20 cellular contexts compared by ENCODE assay signal in genomic region chr3:56135941-56136340, GRCh38.
DNase-seq lines count a peak whose midpoint lies in the region; ATAC-seq and TF ChIP-seq lines count a peak whose summit lies in the region.
"Had no signal": no experiment of that assay in that cellular context is flagged by ENCODE, and none has a peak within 500 bp of the region (broad histone marks: within the 10 kb centered on the region; RNA-seq: fewer than 3 reads in every experiment).

No MANE protein-coding gene starts in this region.

- WGBS in esophagus muscularis mucosa, result 52% methylated on average over 4 of the region's 4 CpGs

- no peak for TF ChIP-seq POLR2A in esophagus muscularis mucosa (IDR thresholded peaks at IDR 0.05; ENCODE audit: low read depth)

- H3K36me3 Mint-ChIP-seq in Caco-2 (ENCODE audit: insufficient read depth, unreplicated experiment), result no peaks in the 10 kb centered on the region
- H3K36me3 Mint-ChIP-seq in activated CD4-positive, alpha-beta memory T cell treated with anti-CD3 and anti-CD28 coated beads, Interleukin-2, amount 10 ng/mL, durations not matched to agents 7 days and 5 days (ENCODE audit: low read depth), result no peaks in the 10 kb centered on the region
- H3K36me3 Mint-ChIP-seq: CD14-positive monocyte had no signal

- H3K4me1 Mint-ChIP-seq in Caco-2 (ENCODE audit: low read depth, unreplicated experiment), result peaks cover 22% of the 10 kb centered on the region
- no peaks in the 10 kb centered on the region for H3K4me1 Mint-ChIP-seq in activated CD4-positive, alpha-beta memory T cell treated with anti-CD3 and anti-CD28 coated beads, Interleukin-2, amount 10 ng/mL, durations not matched to agents 7 days and 5 days
- H3K4me1 Mint-ChIP-seq: CD14-positive monocyte had no signal

- TF ChIP-seq CTCF in Caco-2 (IDR thresholded peaks at IDR 0.05; ENCODE audit: insufficient read depth in 1 of 2, low read depth in 1 of 2, low read length in 1 of 2, severe bottlenecking in 1 of 2, unreplicated experiment in 1 of 2) (no peak), astrocyte of the spinal cord (IDR thresholded peaks at IDR 0.05; ENCODE audit: low read depth, low read length) (no peak), foreskin keratinocyte (conservative IDR thresholded peaks at IDR 0.05) (peak; percentile 10), esophagus muscularis mucosa (IDR thresholded peaks at IDR 0.05) (no peak)

- no TSS peak for BruUV-seq in Caco-2 (replicated peaks; lab: Mats Ljungman, UMichigan)

- no peaks in the 10 kb centered on the region for H3K9me3 ChIP-seq in Caco-2
- H3K9me3 ChIP-seq in esophagus muscularis mucosa, result no peaks in the 10 kb centered on the region
- H3K9me3 ChIP-seq: HAP-1 had no signal

- CTCF ChIA-PET in Caco-2 (lab: Charles Lee), result no interaction called here
- CTCF ChIA-PET in activated CD4-positive, alpha-beta memory T cell treated with anti-CD3 and anti-CD28 coated beads, Interleukin-2, amount 10 ng/mL, durations not matched to agents 7 days and 5 days (lab: Charles Lee), result no interaction called here

- H3K27me3 ChIP-seq in Caco-2 (replicated peaks; ENCODE audit: control insufficient read depth, insufficient read depth, low read length) (no peaks in the 10 kb centered on the region), foreskin keratinocyte (no peaks in the 10 kb centered on the region), esophagus muscularis mucosa (no peaks in the 10 kb centered on the region)

- DNase-seq in Caco-2, result no peak
- peak; percentile 10 for DNase-seq in M059J (ENCODE audit: low read depth)
- DNase-seq in astrocyte of the spinal cord (ENCODE audit: low read depth, low spot score), result peak; percentile 18
- peak in 1 of 2 donors; percentile 11 for DNase-seq in foreskin keratinocyte
- no peak for DNase-seq in NCI-H2227 (lab: John Stamatoyannopoulos, UW; ENCODE audit: unreplicated experiment)
- no peak for DNase-seq in CD1c-positive myeloid dendritic cell (ENCODE audit: extremely low spot score)
- DNase-seq in activated CD4-positive, alpha-beta memory T cell treated with anti-CD3 and anti-CD28 coated beads, Interleukin-2, amount 10 ng/mL, durations not matched to agents 7 days and 5 days, result no peak
- DNase-seq in esophagus muscularis mucosa (ENCODE audit: extremely low spot score), result no peak
- DNase-seq: DMS 273 treated with DMSO at 0.1 percent for 48 hours, DND-41, MV-4-11, NCI-H1417 treated with DMSO at 0.1 percent for 48 hours, NCI-H1930, NCI-H2171 treated with DMSO at 0.1 percent for 48 hours, NCI-H748 treated with DMSO at 0.1 percent for 48 hours, SIG-M5 had no signal

- no peaks in the 10 kb centered on the region for H3K27me3 Mint-ChIP-seq in Caco-2 (ENCODE audit: insufficient read depth, unreplicated experiment)
- peaks cover under 1% of the 10 kb centered on the region for H3K27me3 Mint-ChIP-seq in activated CD4-positive, alpha-beta memory T cell treated with anti-CD3 and anti-CD28 coated beads, Interleukin-2, amount 10 ng/mL, durations not matched to agents 7 days and 5 days

- H3K27ac ChIP-seq in foreskin keratinocyte, result no peak overlapping the region
- no peak overlapping the region for H3K27ac ChIP-seq in esophagus muscularis mucosa (replicated peaks in 1 of 4)
- H3K27ac ChIP-seq: RWPE1 had no signal

- no peaks in the 10 kb centered on the region for H3K9me3 Mint-ChIP-seq in Caco-2 (ENCODE audit: unreplicated experiment)
- H3K9me3 Mint-ChIP-seq in activated CD4-positive, alpha-beta memory T cell treated with anti-CD3 and anti-CD28 coated beads, Interleukin-2, amount 10 ng/mL, durations not matched to agents 7 days and 5 days, result no peaks in the 10 kb centered on the region

- POLR2A ChIA-PET in Caco-2 (lab: Charles Lee), result no interaction called here
- POLR2A ChIA-PET in activated CD4-positive, alpha-beta memory T cell treated with anti-CD3 and anti-CD28 coated beads, Interleukin-2, amount 10 ng/mL, durations not matched to agents 7 days and 5 days (lab: Charles Lee), result no interaction called here

- peaks cover 54% of the 10 kb centered on the region for H3K4me1 ChIP-seq in Caco-2
- H3K4me1 ChIP-seq in foreskin keratinocyte, result peaks cover 28% of the 10 kb centered on the region
- H3K4me1 ChIP-seq in esophagus muscularis mucosa, result peaks cover 0 to 22% (median 13%) of the 10 kb centered on the region in 4 donors

- peak overlapping the region; percentile 82 for H3K27ac Mint-ChIP-seq in Caco-2 (ENCODE audit: unreplicated experiment)
- H3K27ac Mint-ChIP-seq in activated CD4-positive, alpha-beta memory T cell treated with anti-CD3 and anti-CD28 coated beads, Interleukin-2, amount 10 ng/mL, durations not matched to agents 7 days and 5 days, result no peak overlapping the region
- H3K27ac Mint-ChIP-seq: CD14-positive monocyte had no signal

- no peak for TF ChIP-seq EP300 in esophagus muscularis mucosa (IDR thresholded peaks at IDR 0.05)

- H3K36me3 ChIP-seq in Caco-2 (ENCODE audit: control insufficient read depth, insufficient read depth, low read length), result no peaks in the 10 kb centered on the region
- H3K36me3 ChIP-seq in esophagus muscularis mucosa, result no peaks in the 10 kb centered on the region
- H3K36me3 ChIP-seq: HAP-1 had no signal

- intact Hi-C loops in Caco-2 (cut with micrococcal nuclease; ENCODE audit: unreplicated experiment) (no loop called here), esophagus muscularis mucosa (cut with DNase I) (no loop called here)

- no peak overlapping the region for H3K4me3 Mint-ChIP-seq in Caco-2 (ENCODE audit: unreplicated experiment)
- no peak overlapping the region for H3K4me3 Mint-ChIP-seq in activated CD4-positive, alpha-beta memory T cell treated with anti-CD3 and anti-CD28 coated beads, Interleukin-2, amount 10 ng/mL, durations not matched to agents 7 days and 5 days
- H3K4me3 Mint-ChIP-seq: CD14-positive monocyte had no signal

- H3K4me3 ChIP-seq in Caco-2 (ENCODE audit: low read depth, low read length) (no peak overlapping the region), astrocyte of the spinal cord (ENCODE audit: low read depth, low read length) (no peak overlapping the region), esophagus muscularis mucosa (no peak overlapping the region)
- H3K4me3 ChIP-seq: HAP-1 had no signal

- in situ Hi-C loops in astrocyte of the spinal cord (cut with HindIII; ENCODE audit: low sequenced_read_pairs), result no loop called here

- ATAC-seq in foreskin keratinocyte, result no peak
- ATAC-seq: SK-N-SH treated with all-trans-retinoic acid at 6 μM for 48 hours had no signal

Comparison
In these comparisons a context has a peak if more than half of its experiments do, and no peak if none do; other contexts are left out.
1. DNase-seq: peak in M059J (single experiment) and astrocyte of the spinal cord (single experiment); none in Caco-2 (0 of 2), NCI-H2227 (single experiment), CD1c-positive myeloid dendritic cell (single experiment), activated CD4-positive, alpha-beta memory T cell treated with anti-CD3 and anti-CD28 coated beads, Interleukin-2, amount 10 ng/mL, durations not matched to agents 7 days and 5 days (single experiment) and esophagus muscularis mucosa (single experiment).